ENCODE assay signal across 27 cellular contexts in genomic region chr12:1065629-1066028, GRCh38.
"Had no signal": no experiment of that assay in that cellular context is flagged by ENCODE, and none has a peak within 500 bp of the region (broad histone marks: within the 10 kb centered on the region; RNA-seq: fewer than 3 reads in every experiment).

No MANE protein-coding gene starts in this region.

- H3K9me3 ChIP-seq: ovary, thyroid gland had no signal

- H3K27me3 ChIP-seq: neural progenitor cell, ovary, right lobe of liver, sigmoid colon, stomach, thyroid gland, tibial nerve, upper lobe of left lung, uterus had no signal

- H3K27me3 Mint-ChIP-seq: progenitor cell of endocrine pancreas; stimulated activated naive B cell treated with anti-CD40 and anti-IgM and Interleukin-4, amounts not matched to agents 10 μg/mL and 1 μg/mL and 100 μg/mL, for 72 hours; stimulated activated naive CD8-positive, alpha-beta T cell treated with anti-CD3 and anti-CD28 coated beads, Interleukin-15, Interleukin-2, amounts not matched to agents 100 ng/mL and 50 ng/mL, for 24 hours had no signal

- H3K4me1 ChIP-seq: neural progenitor cell, parathyroid adenoma, right lobe of liver, sigmoid colon, tibial nerve, uterus had no signal

- H3K27ac Mint-ChIP-seq: natural killer cell; nephron; neural progenitor cell; progenitor cell of endocrine pancreas; stimulated activated effector memory CD8-positive, alpha-beta T cell treated with anti-CD3 and anti-CD28 coated beads, Interleukin-12 subunit alpha, Interleukin-12 subunit beta, amount 100 ng/mL, for 72 hours; stimulated activated naive B cell treated with anti-CD40 and anti-IgM and Interleukin-4, amounts not matched to agents 10 μg/mL and 1 μg/mL and 100 μg/mL, for 72 hours; stimulated activated naive CD8-positive, alpha-beta T cell treated with anti-CD3 and anti-CD28 coated beads, Interleukin-15, Interleukin-2, amounts not matched to agents 100 ng/mL and 50 ng/mL, for 24 hours had no signal

- H3K36me3 Mint-ChIP-seq: stimulated activated effector memory CD8-positive, alpha-beta T cell treated with anti-CD3 and anti-CD28 coated beads, Interleukin-12 subunit alpha, Interleukin-12 subunit beta, amount 100 ng/mL, for 72 hours had no signal

- H3K4me3 Mint-ChIP-seq: natural killer cell; nephron; neural progenitor cell; stimulated activated effector memory CD8-positive, alpha-beta T cell treated with anti-CD3 and anti-CD28 coated beads, Interleukin-12 subunit alpha, Interleukin-12 subunit beta, amount 100 ng/mL, for 72 hours; stimulated activated naive B cell treated with anti-CD40 and anti-IgM and Interleukin-4, amounts not matched to agents 10 μg/mL and 1 μg/mL and 100 μg/mL, for 72 hours; stimulated activated naive CD8-positive, alpha-beta T cell treated with anti-CD3 and anti-CD28 coated beads, Interleukin-15, Interleukin-2, amounts not matched to agents 100 ng/mL and 50 ng/mL, for 24 hours had no signal

- H3K4me3 ChIP-seq: neural progenitor cell, ovary, psoas muscle, right lobe of liver, sigmoid colon, stomach, thoracic aorta, thyroid gland, tibial nerve, upper lobe of left lung, uterus had no signal

- H3K27ac ChIP-seq: neural progenitor cell, ovary, parathyroid adenoma, psoas muscle, right lobe of liver, sigmoid colon, stomach, thoracic aorta, thyroid gland, tibial nerve, upper lobe of left lung, uterus had no signal

- H2AFZ ChIP-seq: neural progenitor cell, parathyroid adenoma had no signal

- H3K36me3 ChIP-seq: neural progenitor cell, ovary, right lobe of liver, sigmoid colon, stomach, thoracic aorta, thyroid gland, upper lobe of left lung, uterus had no signal

- H3K4me2 ChIP-seq: neural progenitor cell had no signal

- DNase-seq: natural killer cell; occipital lobe; ovary; posterior cingulate gyrus; psoas muscle; right cardiac atrium; right lobe of liver; sigmoid colon; small intestine; stimulated activated CD4-positive, alpha-beta T cell treated with anti-CD3 and anti-CD28 coated beads, Interleukin-15, amount 100 ng/mL, for 24 hours; stimulated activated CD4-positive, alpha-beta T cell treated with anti-CD3 and anti-CD28 coated beads, Interleukin-2, amount 100 ng/mL, for 24 hours; stimulated activated CD4-positive, alpha-beta T cell treated with anti-CD3 and anti-CD28 coated beads, Interleukin-2, amount 100 ng/mL, for 48 hours; stimulated activated CD4-positive, alpha-beta T cell treated with anti-CD3 and anti-CD28 coated beads, Interleukin-4, amount 100 ng/mL, for 24 hours; stimulated activated naive B cell treated with anti-CD40 and anti-IgM and Interleukin-4, amounts not matched to agents 10 μg/mL and 1 μg/mL and 100 μg/mL, for 72 hours; stimulated activated naive CD4-positive, alpha-beta T cell treated with Interleukin-2 at 50 U/mL for 16 hours; thyroid gland; upper lobe of left lung; uterus had no signal

- H3K4me1 Mint-ChIP-seq: nephron, neural progenitor cell had no signal

- ATAC-seq: natural killer cell; psoas muscle; right cardiac atrium; right lobe of liver; stimulated activated effector memory CD8-positive, alpha-beta T cell treated with anti-CD3 and anti-CD28 coated beads, Interleukin-12 subunit alpha, Interleukin-12 subunit beta, amount 100 ng/mL, for 72 hours; stimulated activated naive B cell treated with anti-CD40 and anti-IgM and Interleukin-4, amounts not matched to agents 10 μg/mL and 1 μg/mL and 100 μg/mL, for 72 hours had no signal
